Comparison of ENCODE assay signal across 8 cellular contexts in genomic region chr1:32291708-32292508, GRCh38. TPM values are rescaled to one million over a fixed set of nuclear protein-coding genes. Genes with fewer than 3 reads are reported as not detected.
DNase-seq lines count a peak whose midpoint lies in the region; ATAC-seq and TF ChIP-seq lines count a peak whose summit lies in the region.

Gene HDAC1, plus strand, starts transcription at chr1:32292083. Its CDS starts 87 bp downstream, at chr1:32292170.

- peak within 1 kb of the TSS; percentile 94 for H3K27ac Mint-ChIP-seq in T-helper 1 cell treated with Interleukin-12 subunit alpha and Interleukin-12 subunit beta and Interleukin-4 antibody, amounts not matched to agents 30 μg/mL and 1 μg/mL, for 36 hours
- peak within 1 kb of the TSS; percentile 99 for H3K27ac Mint-ChIP-seq in progenitor cell of endocrine pancreas

- H3K9me3 ChIP-seq in left ventricle myocardium inferior (replicated peaks): no peaks in the 10 kb centered on the region
- H3K9me3 ChIP-seq in upper lobe of right lung: no peaks in the 10 kb centered on the region

- H3K36me3 Mint-ChIP-seq in T-helper 1 cell treated with Interleukin-12 subunit alpha and Interleukin-12 subunit beta and Interleukin-4 antibody, amounts not matched to agents 30 μg/mL and 1 μg/mL, for 36 hours (ENCODE audit: low read depth): peaks cover 25% of the 10 kb centered on the region
- H3K36me3 Mint-ChIP-seq in progenitor cell of endocrine pancreas (ENCODE audit: insufficient read depth): peaks cover 9% of the 10 kb centered on the region

- H3K36me3 ChIP-seq in left ventricle myocardium inferior (no peaks in the 10 kb centered on the region), upper lobe of right lung (no peaks in the 10 kb centered on the region)

- intact Hi-C loops in left ventricle myocardium inferior (cut with micrococcal nuclease) (no loop called here), upper lobe of right lung (cut with DNase I) (loop anchor here (10.0 kb wide), 1 partner anchor 47 kb away; the partner anchor contains the start of gene FAM167B)

- ATAC-seq in GM18498 (IDR thresholded peaks at IDR 0.05; ENCODE audit: unreplicated experiment): peak; percentile 98
- peak; percentile 97 for ATAC-seq in HG02885 (IDR thresholded peaks at IDR 0.05; ENCODE audit: poor library complexity, unreplicated experiment)
- ATAC-seq in upper lobe of right lung: peak; percentile 99

- no peaks in the 10 kb centered on the region for H3K9me3 Mint-ChIP-seq in T-helper 1 cell treated with Interleukin-12 subunit alpha and Interleukin-12 subunit beta and Interleukin-4 antibody, amounts not matched to agents 30 μg/mL and 1 μg/mL, for 36 hours
- H3K9me3 Mint-ChIP-seq in progenitor cell of endocrine pancreas (ENCODE audit: low read depth): no peaks in the 10 kb centered on the region

- H3K4me1 ChIP-seq in left ventricle myocardium inferior (peaks cover 26% of the 10 kb centered on the region), upper lobe of right lung (peaks cover 14% of the 10 kb centered on the region)

- peak within 1 kb of the TSS; percentile 88 for H3K27ac ChIP-seq in left ventricle myocardium inferior (replicated peaks)
- H3K27ac ChIP-seq in upper lobe of right lung: peak within 1 kb of the TSS; percentile 83

- H3K4me3 ChIP-seq in left ventricle myocardium inferior (peak within 1 kb of the TSS; percentile 88), upper lobe of right lung (peak within 1 kb of the TSS; percentile 92)

- TF ChIP-seq CTCF in left ventricle myocardium inferior (IDR thresholded peaks at IDR 0.05; ENCODE audit: borderline replicate concordance): no peak
- no peak for TF ChIP-seq CTCF in progenitor cell of endocrine pancreas (IDR thresholded peaks at IDR 0.05; ENCODE audit: unreplicated experiment)
- no peak for TF ChIP-seq CTCF in upper lobe of right lung (IDR thresholded peaks at IDR 0.05)

- H3K27me3 ChIP-seq in left ventricle myocardium inferior (ENCODE audit: low read depth) (no peaks in the 10 kb centered on the region), upper lobe of right lung (no peaks in the 10 kb centered on the region)

- H3K4me3 Mint-ChIP-seq in T-helper 1 cell treated with Interleukin-12 subunit alpha and Interleukin-12 subunit beta and Interleukin-4 antibody, amounts not matched to agents 30 μg/mL and 1 μg/mL, for 36 hours: peak within 1 kb of the TSS; percentile 97
- peak within 1 kb of the TSS; percentile 100 for H3K4me3 Mint-ChIP-seq in progenitor cell of endocrine pancreas (ENCODE audit: low read depth)

- no peaks in the 10 kb centered on the region for H3K27me3 Mint-ChIP-seq in T-helper 1 cell treated with Interleukin-12 subunit alpha and Interleukin-12 subunit beta and Interleukin-4 antibody, amounts not matched to agents 30 μg/mL and 1 μg/mL, for 36 hours (ENCODE audit: low read depth)
- H3K27me3 Mint-ChIP-seq in progenitor cell of endocrine pancreas: no peaks in the 10 kb centered on the region

- DNase-seq in NCI-H1694 treated with DMSO at 0.1 percent for 48 hours (lab: John Stamatoyannopoulos, UW) (peak; percentile 80), amniotic stem cell (lab: John Stamatoyannopoulos, UW) (peak; percentile 44), left ventricle myocardium inferior (peak; percentile 97), progenitor cell of endocrine pancreas (ENCODE audit: low spot score, unreplicated experiment) (peak; percentile 93), upper lobe of right lung (peak; percentile 99)

- peaks cover 33% of the 10 kb centered on the region for H3K4me1 Mint-ChIP-seq in T-helper 1 cell treated with Interleukin-12 subunit alpha and Interleukin-12 subunit beta and Interleukin-4 antibody, amounts not matched to agents 30 μg/mL and 1 μg/mL, for 36 hours (ENCODE audit: low read depth)
- peaks cover 14% of the 10 kb centered on the region for H3K4me1 Mint-ChIP-seq in progenitor cell of endocrine pancreas (ENCODE audit: low read depth)

RNA-seq across cellular contexts. Expression of gene HDAC1, which starts in this region (rescaled TPM):
- 40.4 TPM for total RNA-seq in left ventricle myocardium inferior
- 197 and 207 TPM in 2 replicates for total RNA-seq in progenitor cell of endocrine pancreas
- total RNA-seq in upper lobe of right lung: 71.2 TPM

Comparison
In these comparisons a context has a peak if more than half of its experiments do, and no peak if none do; other contexts are left out.
1. Peak in every context shown above with its lines: DNase-seq, ATAC-seq, H3K4me3 ChIP-seq and H3K27ac ChIP-seq.
2. DNase-seq: peak in every context shown above with its lines; median percentile 99 in upper lobe of right lung; 97 in left ventricle myocardium inferior; 93 in progenitor cell of endocrine pancreas; 80 in NCI-H1694 treated with DMSO at 0.1 percent for 48 hours; 44 in amniotic stem cell.